8 cellular contexts compared by ENCODE assay signal in genomic region chr12:120445911-120446909, GRCh38. TPM values are rescaled to one million over a fixed set of nuclear protein-coding genes. Genes with fewer than 3 reads are reported as not detected.
A peak's percentile ranks its signal among the peaks of the same experiment; 100 is the strongest.
DNase-seq lines count a peak whose midpoint lies in the region; ATAC-seq, FAIRE-seq and TF ChIP-seq lines count a peak whose summit lies in the region.

Gene GATC (plus strand): TSS chr12:120446444. CDS start chr12:120446481, 37 bp downstream.
Gene TRIAP1 (minus strand): TSS chr12:120446384. CDS start chr12:120446372, 12 bp downstream.

- peak within 1 kb of the TSS; percentile 93 for H3K9ac ChIP-seq in fibroblast of lung (ENCODE audit: insufficient read depth, low read length)

- H3K27ac Mint-ChIP-seq in activated T-helper 1 cell treated with anti-CD3 and anti-CD28 coated beads, Interleukin-12 subunit alpha, Interleukin-12 subunit beta, Interleukin-2, Interleukin-4 antibody, amounts not matched to agents 30 ng/mL and 10 ng/mL and 1 ng/mL, durations not matched to agents 14 hours and 24 hours and 36 hours = peak within 1 kb of the TSS; percentile 99
- peak within 1 kb of the TSS; percentile 94 to 99 (median 98) for H3K27ac Mint-ChIP-seq in naive thymus-derived CD8-positive, alpha-beta T cell

- H3K4me1 Mint-ChIP-seq in activated T-helper 1 cell treated with anti-CD3 and anti-CD28 coated beads, Interleukin-12 subunit alpha, Interleukin-12 subunit beta, Interleukin-2, Interleukin-4 antibody, amounts not matched to agents 30 ng/mL and 10 ng/mL and 1 ng/mL, durations not matched to agents 14 hours and 24 hours and 36 hours (ENCODE audit: low read depth) = peaks cover 24% of the 10 kb centered on the region
- peaks cover 9 to 45% (median 27%) of the 10 kb centered on the region in 4 donors for H3K4me1 Mint-ChIP-seq in naive thymus-derived CD8-positive, alpha-beta T cell

- POLR2A ChIA-PET in naive thymus-derived CD8-positive, alpha-beta T cell (lab: Charles Lee) = interaction anchor here (0.6 to 3.6 kb wide), 4 partner anchors 8 to 245 kb away, joined by 3 to 18 read pairs (median 4); partner anchors contain the start of genes COX6A1, RPLP0 and SRSF9

- peak within 1 kb of the TSS; percentile 81 to 100 (median 94) for H3K4me3 ChIP-seq in fibroblast of lung (replicated peaks in 1 of 4; ENCODE audit: control extremely low read depth in 1 of 4, insufficient read depth in 1 of 4, low read depth in 3 of 4, low read length in 4 of 4)

- FAIRE-seq in RCC 7860 (lab: Jason Lieb, UNC) = no peak

- H3K4me3 Mint-ChIP-seq in activated T-helper 1 cell treated with anti-CD3 and anti-CD28 coated beads, Interleukin-12 subunit alpha, Interleukin-12 subunit beta, Interleukin-2, Interleukin-4 antibody, amounts not matched to agents 30 ng/mL and 10 ng/mL and 1 ng/mL, durations not matched to agents 14 hours and 24 hours and 36 hours = peak within 1 kb of the TSS; percentile 97
- H3K4me3 Mint-ChIP-seq in naive thymus-derived CD8-positive, alpha-beta T cell = peak within 1 kb of the TSS; percentile 90 to 100 (median 98)

- DNase-seq in DMS79 treated with DMSO at 0.1 percent for 48 hours (lab: John Stamatoyannopoulos, UW) (peak; percentile 79), KG1 (lab: John Stamatoyannopoulos, UW) (peak; percentile 83), RCC 7860 (ENCODE audit: low spot score) (peak; percentile 59), fibroblast of lung (ENCODE audit: low read depth in 2 of 2) (peak; percentile 72)
- DNase-seq in activated T-helper 1 cell treated with anti-CD3 and anti-CD28 coated beads, Interleukin-12 subunit alpha, Interleukin-12 subunit beta, Interleukin-2, Interleukin-4 antibody, amounts not matched to agents 30 ng/mL and 10 ng/mL and 1 ng/mL, durations not matched to agents 14 hours and 24 hours and 36 hours (ENCODE audit: low spot score) = peak; percentile 87
- DNase-seq in naive thymus-derived CD8-positive, alpha-beta T cell = peak; percentile 77 to 90 (median 86)
- DNase-seq in stimulated activated naive CD4-positive, alpha-beta T cell (lab: John Stamatoyannopoulos, UW) = peak; percentile 57 to 87 (median 80)

- H3K27ac ChIP-seq in fibroblast of lung (ENCODE audit: insufficient read depth, low read length) = peak within 1 kb of the TSS; percentile 93

- peaks cover 3% of the 10 kb centered on the region for H3K4me1 ChIP-seq in fibroblast of lung (ENCODE audit: control insufficient read depth, extremely low read depth, insufficient read depth, low read length)

- intact Hi-C loops in activated T-helper 1 cell treated with anti-CD3 and anti-CD28 coated beads, Interleukin-12 subunit alpha, Interleukin-12 subunit beta, Interleukin-2, Interleukin-4 antibody, amounts not matched to agents 30 ng/mL and 10 ng/mL and 1 ng/mL, durations not matched to agents 14 hours and 24 hours and 36 hours (cut with micrococcal nuclease) = loop anchor here (1.0 to 2.0 kb wide), 3 partner anchors 8 to 51 kb away; partner anchors contain the start of genes COX6A1 and DYNLL1

- H3K9me3 ChIP-seq in fibroblast of lung (ENCODE audit: control insufficient read depth, insufficient read depth, low read depth, low read length) = no peaks in the 10 kb centered on the region

- peak; percentile 88 for ATAC-seq in GM21723 (IDR thresholded peaks at IDR 0.05; ENCODE audit: unreplicated experiment)
- ATAC-seq in naive thymus-derived CD8-positive, alpha-beta T cell = peak; percentile 96 to 98

- H2AFZ ChIP-seq in fibroblast of lung (ENCODE audit: low read length) = peak within 1 kb of the TSS; percentile 95

- no peaks in the 10 kb centered on the region for H3K9me3 Mint-ChIP-seq in activated T-helper 1 cell treated with anti-CD3 and anti-CD28 coated beads, Interleukin-12 subunit alpha, Interleukin-12 subunit beta, Interleukin-2, Interleukin-4 antibody, amounts not matched to agents 30 ng/mL and 10 ng/mL and 1 ng/mL, durations not matched to agents 14 hours and 24 hours and 36 hours
- H3K9me3 Mint-ChIP-seq in naive thymus-derived CD8-positive, alpha-beta T cell = no peaks in the 10 kb centered on the region

- H3K27me3 ChIP-seq in fibroblast of lung (ENCODE audit: control insufficient read depth, insufficient read depth, low read length) = no peaks in the 10 kb centered on the region

- H4K20me1 ChIP-seq in fibroblast of lung (ENCODE audit: control insufficient read depth, extremely low read depth, insufficient read depth, low read length) = no peaks in the 10 kb centered on the region

- peak within 1 kb of the TSS; percentile 94 for H3K4me2 ChIP-seq in fibroblast of lung (ENCODE audit: extremely low read depth, insufficient read depth, low read length)

- H3K27me3 Mint-ChIP-seq in activated T-helper 1 cell treated with anti-CD3 and anti-CD28 coated beads, Interleukin-12 subunit alpha, Interleukin-12 subunit beta, Interleukin-2, Interleukin-4 antibody, amounts not matched to agents 30 ng/mL and 10 ng/mL and 1 ng/mL, durations not matched to agents 14 hours and 24 hours and 36 hours (ENCODE audit: insufficient read depth) = no peaks in the 10 kb centered on the region
- H3K27me3 Mint-ChIP-seq in naive thymus-derived CD8-positive, alpha-beta T cell = peaks cover 0 to 1% (median 0%) of the 10 kb centered on the region in 5 donors

- H3K79me2 ChIP-seq in fibroblast of lung (ENCODE audit: control insufficient read depth, insufficient read depth, low read length) = peaks cover 45% of the 10 kb centered on the region

- TF ChIP-seq CTCF in fibroblast of lung (conservative IDR thresholded peaks at IDR 0.05 in 1 of 2, IDR thresholded peaks at IDR 0.05 in 1 of 2; ENCODE audit: low read depth in 1 of 2, low read length in 2 of 2) = no peak

- H3K36me3 Mint-ChIP-seq in activated T-helper 1 cell treated with anti-CD3 and anti-CD28 coated beads, Interleukin-12 subunit alpha, Interleukin-12 subunit beta, Interleukin-2, Interleukin-4 antibody, amounts not matched to agents 30 ng/mL and 10 ng/mL and 1 ng/mL, durations not matched to agents 14 hours and 24 hours and 36 hours (ENCODE audit: low read depth) = peaks cover 38% of the 10 kb centered on the region
- H3K36me3 Mint-ChIP-seq in naive thymus-derived CD8-positive, alpha-beta T cell = peaks cover 0 to 38% (median 0%) of the 10 kb centered on the region in 3 donors

- peaks cover 3% of the 10 kb centered on the region for H3K36me3 ChIP-seq in fibroblast of lung (ENCODE audit: control insufficient read depth, insufficient read depth, low read length)

RNA-seq across cellular contexts. Expression of gene GATC, which starts in this region (rescaled TPM):
- total RNA-seq in activated T-helper 1 cell treated with anti-CD3 and anti-CD28 coated beads, Interleukin-12 subunit alpha, Interleukin-12 subunit beta, Interleukin-2, Interleukin-4 antibody, amounts not matched to agents 30 ng/mL and 10 ng/mL and 1 ng/mL, durations not matched to agents 14 hours and 24 hours and 36 hours = 34.0 and 38.8 TPM in 2 replicates
- total RNA-seq in fibroblast of lung = 18.2 and 22.3 TPM in 2 replicates
- polyA plus RNA-seq in fibroblast of lung = 17.5 and 18.4 TPM in 2 replicates
- 12.9 and 14.4 TPM in 2 replicates for polyA plus RNA-seq in fibroblast of lung (2012)
- polyA minus RNA-seq in fibroblast of lung (ENCODE audit: low replicate concordance) = 7.1 and 19.4 TPM in 2 replicates
- 10 to 100 TPM; 24.1 to 28.0 TPM for total RNA-seq in naive thymus-derived CD8-positive, alpha-beta T cell
- 10 to 100 TPM; 14.6 to 19.2 (median 17.5) TPM for polyA plus RNA-seq in naive thymus-derived CD8-positive, alpha-beta T cell

RNA-seq across cellular contexts. Expression of gene TRIAP1, which starts in this region (rescaled TPM):
- total RNA-seq in activated T-helper 1 cell treated with anti-CD3 and anti-CD28 coated beads, Interleukin-12 subunit alpha, Interleukin-12 subunit beta, Interleukin-2, Interleukin-4 antibody, amounts not matched to agents 30 ng/mL and 10 ng/mL and 1 ng/mL, durations not matched to agents 14 hours and 24 hours and 36 hours = 50.7 and 55.7 TPM in 2 replicates
- 26.5 and 29.6 TPM in 2 replicates for total RNA-seq in fibroblast of lung
- 47.5 and 52.7 TPM in 2 replicates for polyA plus RNA-seq in fibroblast of lung
- polyA plus RNA-seq in fibroblast of lung (2012) = 43.1 and 47.7 TPM in 2 replicates
- 1.0 and 3.2 TPM in 2 replicates for polyA minus RNA-seq in fibroblast of lung (ENCODE audit: low replicate concordance)
- 10 to 100 TPM; 21.9 to 25.3 TPM for total RNA-seq in naive thymus-derived CD8-positive, alpha-beta T cell
- polyA plus RNA-seq in naive thymus-derived CD8-positive, alpha-beta T cell = 10 to 100 TPM; 54.1 to 65.2 (median 63.7) TPM

Comparison
In these comparisons a context has a peak if more than half of its experiments do, and no peak if none do; other contexts are left out.
1. Peak in every context shown above with its lines: DNase-seq, ATAC-seq, H3K4me3 ChIP-seq and H3K27ac ChIP-seq.